ENCODE assay signal across 13 cellular contexts in genomic region chr15:29045717-29046116, GRCh38.
DNase-seq lines count a peak whose midpoint lies in the region; ATAC-seq and TF ChIP-seq lines count a peak whose summit lies in the region.
"Had no signal": no experiment of that assay in that cellular context is flagged by ENCODE, and none has a peak within 500 bp of the region (broad histone marks: within the 10 kb centered on the region; RNA-seq: fewer than 3 reads in every experiment).

No MANE protein-coding gene starts in this region.

- H3K4me3 ChIP-seq in SJSA1 (no peak overlapping the region), dorsolateral prefrontal cortex (no peak overlapping the region), skeletal muscle satellite cell (ENCODE audit: low read length) (no peak overlapping the region)
- H3K4me3 ChIP-seq: HAP-1, testis had no signal

- H3K36me3 ChIP-seq in SJSA1 (no peaks in the 10 kb centered on the region), skeletal muscle satellite cell (ENCODE audit: insufficient read depth, low read length) (no peaks in the 10 kb centered on the region)
- H3K36me3 ChIP-seq: HAP-1 had no signal

- H3K27me3 ChIP-seq in SJSA1 (replicated peaks), result no peaks in the 10 kb centered on the region
- no peaks in the 10 kb centered on the region for H3K27me3 ChIP-seq in dorsolateral prefrontal cortex
- H3K27me3 ChIP-seq in skeletal muscle satellite cell (ENCODE audit: control insufficient read depth, insufficient read depth, low read length), result no peaks in the 10 kb centered on the region
- H3K27me3 ChIP-seq: testis had no signal

- H3K9me3 ChIP-seq in SJSA1 (replicated peaks) (no peaks in the 10 kb centered on the region), skeletal muscle satellite cell (replicated peaks; ENCODE audit: low read length) (no peaks in the 10 kb centered on the region)
- H3K9me3 ChIP-seq: HAP-1, testis had no signal

- H3K4me2 ChIP-seq in skeletal muscle satellite cell (ENCODE audit: low read length), result peak overlapping the region; percentile 4

- intact Hi-C loops in dorsolateral prefrontal cortex (cut with DNase I), result no loop called here

- H3K27ac ChIP-seq in SJSA1 (peak overlapping the region; percentile 71), dorsolateral prefrontal cortex (peak overlapping the region in 58 of 59 donors; percentile 62 to 99 (median 93))
- H3K27ac ChIP-seq: testis had no signal

- TF ChIP-seq CTCF in dorsolateral prefrontal cortex (IDR thresholded peaks at IDR 0.05 in 54 of 56, conservative IDR thresholded peaks at IDR 0.05 in 2 of 56; ENCODE audit: low read depth in 1 of 56, partially characterized antibody in 56 of 56), result peak in 4 of 56 donors; percentile 11 to 16 (median 11)

- peak; percentile 86 to 95 for ATAC-seq in activated CD4-positive, CD25-positive, alpha-beta regulatory T cell treated with anti-CD3 and anti-CD28 coated beads, Interleukin-2, amount 50 U/mL, for 24 hours
- no peak for ATAC-seq in GM21576 (IDR thresholded peaks at IDR 0.05; ENCODE audit: unreplicated experiment)
- no peak for ATAC-seq in HG02678 (IDR thresholded peaks at IDR 0.05; ENCODE audit: unreplicated experiment)

- no peak for DNase-seq in activated CD4-positive, CD25-positive, alpha-beta regulatory T cell (lab: John Stamatoyannopoulos, UW)
- DNase-seq in SJSA1 (ENCODE audit: low read depth in 1 of 2, low spot score in 2 of 2) (peak; percentile 60 to 65), dorsolateral prefrontal cortex (peak in 3 of 10 donors; percentile 31 to 53 (median 34)), NCI-H2081 treated with DMSO at 0.1 percent for 48 hours (lab: John Stamatoyannopoulos, UW) (no peak)
- DNase-seq: amniotic stem cell, GF-D8, NCI-H1092, testis had no signal

- H3K4me1 ChIP-seq in SJSA1 (replicated peaks) (peaks cover 40% of the 10 kb centered on the region), skeletal muscle satellite cell (ENCODE audit: control insufficient read depth, insufficient read depth, low read length) (peaks cover 26% of the 10 kb centered on the region)
- H3K4me1 ChIP-seq: testis had no signal

- H3K9ac ChIP-seq in skeletal muscle satellite cell (ENCODE audit: low read depth, low read length), result no peak overlapping the region

Comparison
In these comparisons a context has a peak if more than half of its experiments do, and no peak if none do; other contexts are left out.
1. ATAC-seq: peak in activated CD4-positive, CD25-positive, alpha-beta regulatory T cell treated with anti-CD3 and anti-CD28 coated beads, Interleukin-2, amount 50 U/mL, for 24 hours (2 of 2); none in GM21576 (single experiment) and HG02678 (single experiment).
2. DNase-seq: peak in SJSA1 (2 of 2); none in activated CD4-positive, CD25-positive, alpha-beta regulatory T cell (0 of 4) and NCI-H2081 treated with DMSO at 0.1 percent for 48 hours (single experiment).